In the genomic region with DNA sequence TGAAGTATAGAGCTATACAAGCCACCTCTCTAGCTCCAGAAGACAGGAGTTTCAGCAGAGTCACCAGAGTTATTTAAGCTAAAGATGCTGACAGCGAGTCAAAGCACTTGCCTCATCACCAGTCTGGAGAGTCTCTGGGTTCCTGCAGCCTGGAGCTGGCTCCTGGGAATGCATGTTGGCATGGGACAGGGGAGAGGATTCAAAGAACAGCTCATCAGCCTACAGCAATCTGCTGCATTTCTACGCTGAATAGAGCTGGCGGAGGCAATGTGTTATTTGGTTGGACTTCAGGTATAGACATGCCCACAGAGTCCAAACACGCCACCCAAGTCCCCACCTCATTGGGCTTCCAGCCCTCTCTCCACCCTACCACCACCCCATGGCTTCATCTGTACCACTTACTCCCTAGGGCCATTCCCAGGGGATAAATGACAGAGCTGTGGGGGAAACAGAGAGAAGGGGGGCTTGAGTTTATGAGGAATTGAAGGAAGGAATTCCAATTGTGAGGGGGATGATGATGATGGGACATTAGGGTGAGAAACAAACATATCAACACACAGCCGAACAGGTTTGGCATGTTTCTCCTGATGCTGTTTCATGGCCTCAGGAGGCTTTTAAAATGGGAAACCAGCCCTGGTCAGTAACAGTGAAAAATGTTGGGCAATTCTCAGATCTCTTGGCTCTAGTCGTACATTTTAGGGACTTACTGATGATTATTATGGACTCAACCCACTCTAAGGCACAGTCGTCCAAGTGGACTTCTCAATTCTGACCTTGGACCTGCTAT, we compare ENCODE assay signal across 20 cellular contexts. TPM values are rescaled to one million over a fixed set of nuclear protein-coding genes. Genes with fewer than 3 reads are reported as not detected.
DNase-seq lines count a peak whose midpoint lies in the region; ATAC-seq and TF ChIP-seq lines count a peak whose summit lies in the region.
"Had no signal": no experiment of that assay in that cellular context is flagged by ENCODE, and none has a peak within 500 bp of the region (broad histone marks: within the 10 kb centered on the region; RNA-seq: fewer than 3 reads in every experiment).

No MANE protein-coding gene starts in this region.

- H3K4me1 ChIP-seq in breast epithelium (peaks cover 3 to 13% of the 10 kb centered on the region in 2 donors), prostate gland (replicated peaks) (peaks cover 9% of the 10 kb centered on the region)
- H3K4me1 ChIP-seq: thyroid gland had no signal

- ATAC-seq in left cardiac atrium = peak; percentile 48 to 58
- ATAC-seq in GM21381 (IDR thresholded peaks at IDR 0.05; ENCODE audit: unreplicated experiment) = no peak
- ATAC-seq: GM12878; natural killer cell treated with Interleukin-12 subunit alpha and Interleukin-12 subunit beta and Interleukin-15 and Interleukin-18, amount 100 ng/mL, for 72 hours had no signal

- no peaks in the 10 kb centered on the region for H3K9me3 ChIP-seq in breast epithelium
- H3K9me3 ChIP-seq in prostate gland = no peaks in the 10 kb centered on the region
- H3K9me3 ChIP-seq: thyroid gland had no signal

- H3K4me3 ChIP-seq in LNCaP clone FGC (ENCODE audit: low read depth, low read length) = no peak overlapping the region
- no peak overlapping the region for H3K4me3 ChIP-seq in breast epithelium
- H3K4me3 ChIP-seq in prostate gland = no peak overlapping the region
- H3K4me3 ChIP-seq: GM12878, thyroid gland had no signal

- H3K27me3 ChIP-seq in breast epithelium (no peaks in the 10 kb centered on the region), prostate gland (replicated peaks; ENCODE audit: insufficient read depth) (no peaks in the 10 kb centered on the region)
- H3K27me3 ChIP-seq: thyroid gland had no signal

- TF ChIP-seq CTCF in LNCaP clone FGC (IDR thresholded peaks at IDR 0.05; ENCODE audit: control insufficient read depth, extremely low read depth, insufficient read depth) = no peak
- no peak for TF ChIP-seq CTCF in breast epithelium (IDR thresholded peaks at IDR 0.05)
- TF ChIP-seq CTCF in prostate gland (IDR thresholded peaks at IDR 0.05) = no peak

- 42% methylated on average over 7 of the region's 7 CpGs for WGBS in prostate gland

- no peak for TF ChIP-seq POLR2A in breast epithelium (IDR thresholded peaks at IDR 0.05)
- TF ChIP-seq POLR2A in prostate gland (IDR thresholded peaks at IDR 0.05) = no peak

- intact Hi-C loops in breast epithelium (cut with DNase I; ENCODE audit: low total_unique reads) (no loop called here), left cardiac atrium (cut with DNase I) (no loop called here), prostate gland (cut with DNase I) (no loop called here)

- H3K27ac ChIP-seq in breast epithelium (peak overlapping the region; percentile 80 to 89), prostate gland (peak overlapping the region; percentile 30 to 65)
- H3K27ac ChIP-seq: thyroid gland had no signal

- H3K36me3 ChIP-seq in breast epithelium (no peaks in the 10 kb centered on the region), prostate gland (no peaks in the 10 kb centered on the region)
- H3K36me3 ChIP-seq: thyroid gland had no signal

- DNase-seq in LNCaP clone FGC (ENCODE audit: low read depth) (peak; percentile 23), breast epithelium (ENCODE audit: low spot score in 2 of 2) (peak in 1 of 2 donors; percentile 89), left cardiac atrium (no peak), prostate gland (ENCODE audit: low spot score) (peak; percentile 83), NCI-H226 (no peak), KG1 (lab: John Stamatoyannopoulos, UW) (no peak)
- no peak for DNase-seq in activated CD4-positive, alpha-beta T cell treated with anti-CD3 and anti-CD28 coated beads, Interleukin-2, amount 50 U/mL, for 48 hours
- DNase-seq: activated CD8-positive, alpha-beta memory T cell treated with anti-CD3 and anti-CD28 coated beads, Interleukin-2, amount 50 U/mL, for 48 hours; foreskin melanocyte; GF-D8; KBM-7; NCI-H2081; NCI-H526 treated with DMSO at 0.1 percent for 48 hours; SIG-M5; stimulated activated CD4-positive, alpha-beta T cell treated with anti-CD3 and anti-CD28 coated beads, Interleukin-2, amount 100 ng/mL, for 24 hours; stimulated activated naive CD4-positive, alpha-beta T cell; thyroid gland had no signal

RNA-seq across cellular contexts. Expression of a gene that starts 58.4 kb away (rescaled TPM):
- total RNA-seq in breast epithelium (10 to 100 TPM in 2 of 3 donors, 1 to 10 TPM in 1; 1.4 to 34.0 (median 17.7) TPM), left cardiac atrium (10 to 100 TPM; 14.1 to 19.8 TPM), prostate gland (10 to 100 TPM; 24.5 to 49.3 TPM)

Comparison
In these comparisons a context has a peak if more than half of its experiments do, and no peak if none do; other contexts are left out.
1. DNase-seq: peak in LNCaP clone FGC (single experiment) and prostate gland (single experiment); none in left cardiac atrium (single experiment), activated CD4-positive, alpha-beta T cell treated with anti-CD3 and anti-CD28 coated beads, Interleukin-2, amount 50 U/mL, for 48 hours (0 of 2), NCI-H226 (single experiment) and KG1 (single experiment).